15 cellular contexts compared by ENCODE assay signal in genomic region chr6:19465760-19466159, GRCh38.
DNase-seq lines count a peak whose midpoint lies in the region; ATAC-seq, FAIRE-seq and TF ChIP-seq lines count a peak whose summit lies in the region.
"Had no signal": no experiment of that assay in that cellular context is flagged by ENCODE, and none has a peak within 500 bp of the region (broad histone marks: within the 10 kb centered on the region; RNA-seq: fewer than 3 reads in every experiment).

No MANE protein-coding gene starts in this region.

- CTCF ChIA-PET in IMR-90 (lab: Yijun Ruan, JAX): no interaction called here

- H4K5ac ChIP-seq in IMR-90 (ENCODE audit: low read depth, low read length): no peak overlapping the region

- H3K36me3 ChIP-seq in IMR-90 (ENCODE audit: control insufficient read depth, insufficient read depth, low read length) (no peaks in the 10 kb centered on the region), bronchial epithelial cell (ENCODE audit: control insufficient read depth, insufficient read depth, low read length) (no peaks in the 10 kb centered on the region)

- no peak overlapping the region for H3K18ac ChIP-seq in IMR-90 (ENCODE audit: low read depth, low read length)

- no CpG with 5 or more reads among the region's 3 CpGs for WGBS in IMR-90 (ENCODE audit: extremely low coverage in 2 of 2, insufficient read length in 1 of 2), 2 experiments

- H3K4me1 Mint-ChIP-seq in nephron: peaks cover 27% of the 10 kb centered on the region

- H3K27me3 Mint-ChIP-seq in nephron (ENCODE audit: low read depth): peaks cover 3% of the 10 kb centered on the region
- H3K27me3 Mint-ChIP-seq: dendritic cell treated with granulocyte-macrophage colony-stimulating factor and Interleukin-4, amounts not matched to agents 40 ng/mL and 50 ng/mL, for 4 days had no signal

- peaks cover 2% of the 10 kb centered on the region; the same call in 1 of the 2 replicates for H3K9me3 ChIP-seq in IMR-90 (ENCODE audit: control insufficient read depth, insufficient read depth, low read length)

- BruUV-seq in IMR-90 (replicated peaks; lab: Mats Ljungman, UMichigan): no TSS peak

- H3K27ac ChIP-seq in IMR-90 (ENCODE audit: insufficient read depth, low read length): no peak overlapping the region
- H3K27ac ChIP-seq: HL-60 had no signal

- TF ChIP-seq RAD21 in IMR-90 (IDR thresholded peaks at IDR 0.05; ENCODE audit: low read length): no peak

- no peak overlapping the region for H3K4ac ChIP-seq in IMR-90 (ENCODE audit: low read depth, low read length)

- TF ChIP-seq CTCF in AG09319 (IDR thresholded peaks at IDR 0.05; ENCODE audit: low read depth, low read length) (no peak), IMR-90 (conservative IDR thresholded peaks at IDR 0.05; ENCODE audit: low read depth, low read length) (no peak), bronchial epithelial cell (IDR thresholded peaks at IDR 0.05; ENCODE audit: insufficient read depth, low read length, severe bottlenecking) (no peak), nephron (IDR thresholded peaks at IDR 0.05; ENCODE audit: unreplicated experiment in 3 of 3) (no peak)

- H2AFZ ChIP-seq in IMR-90 (replicated peaks; ENCODE audit: low read length, poor library complexity): no peak overlapping the region

- no peak overlapping the region for H2BK20ac ChIP-seq in IMR-90 (ENCODE audit: low read depth, low read length)

- H2BK120ac ChIP-seq in IMR-90 (ENCODE audit: low read depth, low read length): no peak overlapping the region

- no peak for FAIRE-seq in bronchial epithelial cell (lab: Jason Lieb, UNC)

- DNase-seq in AG09319 (ENCODE audit: extremely low read depth, low read depth): peak; percentile 73
- DNase-seq in IMR-90: peak; percentile 31
- peak; percentile 32 for DNase-seq in bronchial epithelial cell (ENCODE audit: low read depth)
- DNase-seq in LoVo (ENCODE audit: low spot score): no peak
- DNase-seq in activated naive CD4-positive, alpha-beta T cell treated with anti-CD3 and anti-CD28 coated beads, Interleukin-2, amount 50 U/mL, for 16 hours: no peak
- no peak for DNase-seq in activated T-cell treated with anti-CD3 and anti-CD28 coated beads, Interleukin-2, amount 50 U/mL, for 48 hours
- DNase-seq in C1 segment of cervical spinal cord (lab: John Stamatoyannopoulos, UW): no peak
- DNase-seq: activated T-cell treated with anti-CD3 and anti-CD28 coated beads for 4 hours; H9; NCI-H526; stimulated activated CD8-positive, alpha-beta memory T cell treated with anti-CD3 and anti-CD28 coated beads, Interleukin-4, amount 100 ng/mL, for 48 hours had no signal

- H4K20me1 ChIP-seq in IMR-90 (ENCODE audit: insufficient read depth, low read length): no peaks in the 10 kb centered on the region

- H2AK5ac ChIP-seq in IMR-90 (ENCODE audit: low read depth, low read length): no peak overlapping the region

- no peak overlapping the region for H3K4me2 ChIP-seq in IMR-90 (ENCODE audit: low read depth, low read length)

- H3K27ac Mint-ChIP-seq in nephron: peak overlapping the region; percentile 89 to 93 (median 92)
- H3K27ac Mint-ChIP-seq: dendritic cell treated with granulocyte-macrophage colony-stimulating factor and Interleukin-4, amounts not matched to agents 40 ng/mL and 50 ng/mL, for 4 days; T-helper 2 cell treated with Interferon-gamma antibody and Interleukin-4, amounts not matched to agents 5 μg/mL and 100 μg/mL, for 36 hours had no signal

- no peaks in the 10 kb centered on the region for H3K79me1 ChIP-seq in IMR-90 (ENCODE audit: low read depth in 1 of 2, low read length in 2 of 2)

- H3K9me3 Mint-ChIP-seq in nephron: no peaks in the 10 kb centered on the region
- H3K9me3 Mint-ChIP-seq: dendritic cell treated with granulocyte-macrophage colony-stimulating factor and Interleukin-4, amounts not matched to agents 40 ng/mL and 50 ng/mL, for 4 days; H9; T-helper 2 cell treated with Interferon-gamma antibody and Interleukin-4, amounts not matched to agents 5 μg/mL and 100 μg/mL, for 36 hours had no signal

- H3K56ac ChIP-seq in IMR-90 (ENCODE audit: extremely low read depth, insufficient read depth, low read length): no peak overlapping the region

- H3K4me1 ChIP-seq in IMR-90 (ENCODE audit: control insufficient read depth, insufficient read depth, low read length): no peaks in the 10 kb centered on the region

- H3K9ac ChIP-seq in IMR-90 (ENCODE audit: low read depth, low read length): no peak overlapping the region

- intact Hi-C loops in IMR-90 (cut with micrococcal nuclease): no loop called here

- dilution Hi-C loops in IMR-90 (cut with HindIII; ENCODE audit: low sequenced_read_pairs, unreplicated experiment): no loop called here

- no peak overlapping the region for H4K91ac ChIP-seq in IMR-90 (ENCODE audit: insufficient read depth, low read depth, low read length)

- H3K9me1 ChIP-seq in IMR-90 (ENCODE audit: insufficient read depth, low read length): no peaks in the 10 kb centered on the region

- H2BK15ac ChIP-seq in IMR-90 (ENCODE audit: low read depth, low read length): no peak overlapping the region

- H2BK5ac ChIP-seq in IMR-90 (ENCODE audit: low read depth, low read length, poor library complexity, severe bottlenecking): no peak overlapping the region

- H3K23ac ChIP-seq in IMR-90 (ENCODE audit: low read depth, low read length): no peak overlapping the region

- H3K36me3 Mint-ChIP-seq in nephron (ENCODE audit: low read depth): no peaks in the 10 kb centered on the region

- H3K4me3 Mint-ChIP-seq in nephron: no peak overlapping the region
- H3K4me3 Mint-ChIP-seq: dendritic cell treated with granulocyte-macrophage colony-stimulating factor and Interleukin-4, amounts not matched to agents 40 ng/mL and 50 ng/mL, for 4 days; H9; T-helper 2 cell treated with Interferon-gamma antibody and Interleukin-4, amounts not matched to agents 5 μg/mL and 100 μg/mL, for 36 hours had no signal

- POLR2A ChIA-PET in IMR-90 (lab: Charles Lee; ENCODE audit: unreplicated experiment): no interaction called here

- H2AK9ac ChIP-seq in IMR-90 (replicated peaks; ENCODE audit: low read depth, low read length, poor library complexity): no peak overlapping the region

- in situ Hi-C loops in IMR-90 (cut with MboI; ENCODE audit: low sequenced_read_pairs): no loop called here

- H3K27me3 ChIP-seq in IMR-90 (ENCODE audit: control insufficient read depth, insufficient read depth, low read length) (no peaks in the 10 kb centered on the region), bronchial epithelial cell (ENCODE audit: control insufficient read depth, insufficient read depth, low read length) (no peaks in the 10 kb centered on the region)

- no peak for TF ChIP-seq POLR2A in IMR-90 (IDR thresholded peaks at IDR 0.05; ENCODE audit: low read depth, low read length)

- no peak for ATAC-seq in IMR-90 (ENCODE audit: low read depth)

- H3K14ac ChIP-seq in IMR-90 (replicated peaks; ENCODE audit: low read depth, low read length): no peak overlapping the region

- no peak overlapping the region for H4K8ac ChIP-seq in IMR-90 (ENCODE audit: low read depth in 2 of 2, low read length in 2 of 2)

- H3K4me3 ChIP-seq in IMR-90 (ENCODE audit: insufficient read depth, low read depth, low read length): no peak overlapping the region
- H3K4me3 ChIP-seq in bronchial epithelial cell (ENCODE audit: low read depth, low read length): no peak overlapping the region

TF ChIP-seq in IMR-90, 13 proteins besides CTCF, POLR2A, EP300 and RAD21:
- TF ChIP-seq BHLHE40 (IDR thresholded peaks at IDR 0.05; ENCODE audit: low read depth, low read length) (no peak), RFX5 (IDR thresholded peaks at IDR 0.05; ENCODE audit: low read depth, low read length) (no peak), CEBPB (IDR thresholded peaks at IDR 0.05; ENCODE audit: low read depth, low read length) (0 out of 2 replicates have a peak, but pooled peaks have one; percentile 27), MAFK (IDR thresholded peaks at IDR 0.05; ENCODE audit: low read depth, low read length) (no peak), ELK1 (IDR thresholded peaks at IDR 0.05; ENCODE audit: borderline replicate concordance, low read depth, low read length) (no peak), NFE2L2 (IDR thresholded peaks at IDR 0.05; ENCODE audit: low read depth, low read length) (no peak)

Comparison
In these comparisons a context has a peak if more than half of its experiments do, and no peak if none do; other contexts are left out.
1. DNase-seq: peak in AG09319 (single experiment), IMR-90 (single experiment) and bronchial epithelial cell (single experiment); none in LoVo (single experiment), activated naive CD4-positive, alpha-beta T cell treated with anti-CD3 and anti-CD28 coated beads, Interleukin-2, amount 50 U/mL, for 16 hours (single experiment), activated T-cell treated with anti-CD3 and anti-CD28 coated beads, Interleukin-2, amount 50 U/mL, for 48 hours (0 of 2) and C1 segment of cervical spinal cord (0 of 14).